ENCODE assay signal across 17 cellular contexts in genomic region chr2:8314063-8314462, GRCh38.
DNase-seq lines count a peak whose midpoint lies in the region; ATAC-seq, FAIRE-seq and TF ChIP-seq lines count a peak whose summit lies in the region.
"Had no signal": no experiment of that assay in that cellular context is flagged by ENCODE, and none has a peak within 500 bp of the region (broad histone marks: within the 10 kb centered on the region; RNA-seq: fewer than 3 reads in every experiment).

No MANE protein-coding gene starts in this region.

- H3K4me1 ChIP-seq in GM12878 (ENCODE audit: control insufficient read depth, insufficient read depth, low read length) (peaks cover 51% of the 10 kb centered on the region), trophoblast cell (ENCODE audit: control insufficient read depth in 1 of 2, insufficient read depth in 2 of 2, low read length in 2 of 2) (peaks cover 0 to 2% of the 10 kb centered on the region in 2 experiments)

- intact Hi-C loops in GM12878 (cut with micrococcal nuclease; ENCODE audit: unreplicated experiment): no loop called here

- no peak overlapping the region for H2AK5ac ChIP-seq in trophoblast cell (ENCODE audit: low read length)

- H3K27me3 Mint-ChIP-seq in T-cell: peaks cover 0 to 4% of the 10 kb centered on the region in 2 donors

- H3K79me1 ChIP-seq in trophoblast cell (ENCODE audit: low read length): no peaks in the 10 kb centered on the region

- H3K23ac ChIP-seq in trophoblast cell (ENCODE audit: low read length): no peak overlapping the region

- H2BK12ac ChIP-seq in trophoblast cell (ENCODE audit: low read length): no peak overlapping the region

- no peak overlapping the region for H4K91ac ChIP-seq in trophoblast cell (ENCODE audit: low read depth, low read length)

- no peaks in the 10 kb centered on the region for H3K36me3 Mint-ChIP-seq in T-cell

- in situ Hi-C loops in GM12878 (cut with MboI): no loop called here

- H3K9ac ChIP-seq in GM12878 (ENCODE audit: control insufficient read depth, insufficient read depth, low read length): no peak overlapping the region
- H3K9ac ChIP-seq in trophoblast cell (ENCODE audit: low read length): no peak overlapping the region

- RAD21 ChIA-PET in GM12878 (lab: Charles Lee; ENCODE audit: unreplicated experiment): interaction anchor here (0.7 to 8.4 kb wide), 33 partner anchors 9 to 488 kb away, joined by 3 to 138 read pairs (median 6); partner anchors contain the start of gene ID2

- CTCF ChIA-PET in GM12878 (lab: Yijun Ruan, JAX): interaction anchor here (0.6 to 4.2 kb wide), 11 partner anchors 10 to 887 kb away, joined by 3 to 25 read pairs (median 7); partner anchors contain the start of gene ID2
- CTCF ChIA-PET in T-cell (lab: Charles Lee): no interaction called here

- no peak overlapping the region for H4K12ac ChIP-seq in trophoblast cell (ENCODE audit: low read depth, low read length)

- DNase-seq in HUDEP-2 (lab: John Stamatoyannopoulos, UW; ENCODE audit: unreplicated experiment in 76 of 76) (peak in 67 of 76 experiments; percentile 9 to 83 (median 61)), NOMO-1 treated with DMSO at 0.1 percent for 48 hours (lab: John Stamatoyannopoulos, UW; ENCODE audit: unreplicated experiment) (peak; percentile 95), GM12878 (ENCODE audit: low read depth, low spot score) (no peak), trophoblast cell (no peak), coronary artery (ENCODE audit: low spot score) (no peak), GOT3 (lab: John Stamatoyannopoulos, UW) (no peak), pons (ENCODE audit: low spot score) (no peak), T-cell (no peak)
- DNase-seq: activated B cell treated with CpG ODN at 0.5 μM for 24 hours; anterior cingulate cortex; DMS153; foreskin fibroblast; NCI-H446 treated with DMSO at 0.1 percent for 48 hours; posterior cingulate gyrus; stimulated activated naive CD4-positive, alpha-beta T cell had no signal

- FAIRE-seq in GM12878 (lab: Jason Lieb, UNC): no peak

- TF ChIP-seq POLR2A in GM12878 (IDR thresholded peaks at IDR 0.05; ENCODE audit: low read depth, low read length): no peak

- H3K9me3 Mint-ChIP-seq in T-cell: no peaks in the 10 kb centered on the region
- H3K9me3 Mint-ChIP-seq: activated B cell treated with CpG ODN at 0.5 μM for 24 hours had no signal

- TF ChIP-seq CTCF in GM12878 (IDR thresholded peaks at IDR 0.05 in 2 of 3, conservative IDR thresholded peaks at IDR 0.05 in 1 of 3; ENCODE audit: control insufficient read depth in 2 of 3, extremely low read depth in 1 of 3, insufficient read depth in 1 of 3, low read depth in 3 of 3, low read length in 3 of 3): no peak
- no peak for TF ChIP-seq CTCF in coronary artery (IDR thresholded peaks at IDR 0.05)

- H3K14ac ChIP-seq in trophoblast cell (ENCODE audit: low read length): no peak overlapping the region

- H3K27ac ChIP-seq in GM12878 (ENCODE audit: control insufficient read depth, insufficient read depth) (peak overlapping the region; percentile 72), trophoblast cell (ENCODE audit: low read depth, low read length) (no peak overlapping the region), coronary artery (no peak overlapping the region)
- H3K27ac ChIP-seq: upper lobe of left lung had no signal

- H3K18ac ChIP-seq in trophoblast cell (ENCODE audit: low read length): no peak overlapping the region

- no peaks in the 10 kb centered on the region for H3K36me3 ChIP-seq in GM12878 (ENCODE audit: control insufficient read depth in 2 of 2, insufficient read depth in 2 of 2, low read length in 1 of 2)
- no peaks in the 10 kb centered on the region for H3K36me3 ChIP-seq in trophoblast cell (ENCODE audit: control insufficient read depth in 1 of 2, insufficient read depth in 2 of 2, low read length in 2 of 2)
- H3K36me3 ChIP-seq: upper lobe of left lung had no signal

- H3K27me3 ChIP-seq in GM12878 (replicated peaks in 1 of 2; ENCODE audit: control insufficient read depth in 2 of 2, insufficient read depth in 2 of 2, low read length in 1 of 2) (no peaks in the 10 kb centered on the region), trophoblast cell (ENCODE audit: insufficient read depth, low read length) (no peaks in the 10 kb centered on the region)
- H3K27me3 ChIP-seq: upper lobe of left lung had no signal

- H3K4me3 Mint-ChIP-seq in T-cell: no peak overlapping the region
- H3K4me3 Mint-ChIP-seq: activated B cell treated with CpG ODN at 0.5 μM for 24 hours had no signal

- H3K4me2 ChIP-seq in GM12878 (ENCODE audit: control insufficient read depth, insufficient read depth) (peak overlapping the region; percentile 51), trophoblast cell (ENCODE audit: low read length) (no peak overlapping the region)

- no peak overlapping the region for H3K4me3 ChIP-seq in GM12878
- H3K4me3 ChIP-seq in trophoblast cell (ENCODE audit: low read depth, low read length): peak overlapping the region; percentile 36
- H3K4me3 ChIP-seq in coronary artery: no peak overlapping the region
- H3K4me3 ChIP-seq: upper lobe of left lung had no signal

- H3K9me3 ChIP-seq in GM12878 (replicated peaks; ENCODE audit: control insufficient read depth, insufficient read depth, low read length) (no peaks in the 10 kb centered on the region; the same call in 2 of the 3 replicates), trophoblast cell (ENCODE audit: insufficient read depth, low read depth, low read length) (peaks cover 3% of the 10 kb centered on the region)
- H3K9me3 ChIP-seq: upper lobe of left lung had no signal

- no peak overlapping the region for H2AFZ ChIP-seq in GM12878 (ENCODE audit: control insufficient read depth, low read depth, low read length)
- H2AFZ ChIP-seq in trophoblast cell (ENCODE audit: insufficient read depth, low read length, poor library complexity): no peak overlapping the region

- no peak overlapping the region for H2BK5ac ChIP-seq in trophoblast cell (ENCODE audit: low read depth, low read length, poor library complexity)

- no peaks in the 10 kb centered on the region for H4K20me1 ChIP-seq in GM12878 (ENCODE audit: control insufficient read depth, insufficient read depth)

- H3K4me1 Mint-ChIP-seq in T-cell: peaks cover 42 to 68% (median 46%) of the 10 kb centered on the region in 3 donors

- POLR2A ChIA-PET in GM12878 (lab: Charles Lee) (interaction anchor here (1.0 to 4.2 kb wide), 12 partner anchors 11 to 368 kb away, joined by 3 to 36 read pairs (median 4); partner anchors contain the start of gene ID2), T-cell (lab: Charles Lee) (interaction anchor here in 1 of 2 donors (0.7 kb wide), 1 partner anchor 72 kb away, joined by 3 read pairs; no protein-coding TSS in a partner anchor)

- WGBS in GM12878 (ENCODE audit: insufficient coverage, insufficient replicate concordance, low lambda C conversion rate, missing lambda C conversion rate): 96% methylated on average over 3 of the region's 3 CpGs
- whole genome bisulfite sequencing in trophoblast cell (ENCODE audit: extremely low coverage, insufficient coverage, insufficient read length): no CpG with 5 or more reads among the region's 3 CpGs

- H3K79me2 ChIP-seq in GM12878 (ENCODE audit: control insufficient read depth, insufficient read depth, low read length): no peaks in the 10 kb centered on the region
- H3K79me2 ChIP-seq in trophoblast cell (ENCODE audit: control insufficient read depth, insufficient read depth, low read length, poor library complexity): no peaks in the 10 kb centered on the region

- H2BK120ac ChIP-seq in trophoblast cell (ENCODE audit: insufficient read depth, low read length, poor library complexity): no peak overlapping the region

- peak; percentile 9 for ATAC-seq in GM12878
- no peak for ATAC-seq in T-cell (replicated peaks in 1 of 4)
- ATAC-seq: Panc1 had no signal

- H3K27ac Mint-ChIP-seq in T-cell: no peak overlapping the region
- H3K27ac Mint-ChIP-seq: activated B cell treated with CpG ODN at 0.5 μM for 24 hours had no signal

- SMC1A ChIA-PET in GM12878 (lab: Charles Lee; ENCODE audit: uncharacterized antibody, unreplicated experiment): interaction anchor here (0.6 to 16.5 kb wide), 36 partner anchors 10 to 886 kb away, joined by 3 to 352 read pairs (median 8); partner anchors contain the start of gene ID2

- H3K4ac ChIP-seq in trophoblast cell (ENCODE audit: low read depth, low read length): no peak overlapping the region

- H4K8ac ChIP-seq in trophoblast cell (ENCODE audit: low read depth, low read length): no peak overlapping the region

- no TSS peak for BruUV-seq in GM12878 (replicated peaks; lab: Mats Ljungman, UMichigan)

- TF ChIP-seq EP300 in GM12878 (IDR thresholded peaks at IDR 0.05; ENCODE audit: borderline replicate concordance in 1 of 2, control insufficient read depth in 1 of 2, low read depth in 2 of 2, low read length in 2 of 2): no peak

- no peak for TF ChIP-seq RAD21 in GM12878 (IDR thresholded peaks at IDR 0.05; ENCODE audit: insufficient read depth, low read depth, low read length)

TF ChIP-seq in GM12878, 131 proteins besides CTCF, POLR2A, EP300 and RAD21 (continues in another document):
- TF ChIP-seq DPF2 (IDR thresholded peaks at IDR 0.05): peak; percentile 21
- no peak for TF ChIP-seq NBN (IDR thresholded peaks at IDR 0.05)
- 0 out of 2 replicates have a peak, but pooled peaks have one; percentile 8 for TF ChIP-seq ZNF592 (IDR thresholded peaks at IDR 0.05)

Comparison
In these comparisons a context has a peak if more than half of its experiments do, and no peak if none do; other contexts are left out.
1. DNase-seq: peak in HUDEP-2 (67 of 76) and NOMO-1 treated with DMSO at 0.1 percent for 48 hours (single experiment); none in GM12878 (single experiment), trophoblast cell (0 of 2), coronary artery (single experiment), GOT3 (single experiment), pons (single experiment) and T-cell (0 of 34).